In the genomic region with DNA sequence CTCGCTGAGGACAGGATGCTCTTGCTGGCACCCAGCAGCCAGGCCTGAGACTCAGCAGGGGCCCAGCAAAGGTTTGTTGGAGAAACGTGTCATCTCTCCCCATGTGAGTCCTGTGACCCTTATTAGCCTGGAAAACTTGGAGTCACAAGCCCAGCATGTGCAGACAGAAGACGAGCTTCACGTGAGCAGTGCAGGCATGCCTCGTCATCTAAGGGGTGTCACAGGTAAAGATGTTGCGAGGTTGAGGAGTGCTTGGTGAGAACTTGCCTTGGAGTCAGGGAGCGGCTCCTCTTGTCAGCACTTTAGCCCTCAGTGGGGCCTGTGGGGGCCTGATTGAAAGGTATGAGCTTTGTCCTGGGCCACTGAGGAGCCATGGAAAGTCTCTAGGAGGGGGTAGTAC, we compare ENCODE assay signal across 1 cellular context.
TF ChIP-seq lines count a peak whose summit lies in the region.

No MANE protein-coding gene starts in this region.

TF ChIP-seq in HepG2, 621 proteins besides CTCF, POLR2A, EP300 and RAD21:
- TF ChIP-seq POLR2AphosphoS5 (IDR thresholded peaks at IDR 0.05; ENCODE audit: low read depth, low read length) (0 out of 2 replicates have a peak, but pooled peaks have one; percentile 22), AGO2 (optimal IDR thresholded peaks at IDR 0.05; ENCODE audit: low read depth, low read length) (peak; percentile 36), ZNF605 (CRISPR knock-in tag; IDR thresholded peaks at IDR 0.05) (peak; percentile 27; the same call in 1 of the 2 replicates), ZC3H13 (CRISPR knock-in tag; IDR thresholded peaks at IDR 0.05) (0 out of 2 replicates have a peak, but pooled peaks have one; percentile 7), SIN3A (IDR thresholded peaks at IDR 0.05; ENCODE audit: borderline replicate concordance, low read depth, low read length) (0 out of 2 replicates have a peak, but pooled peaks have one; percentile 7)
- TF ChIP-seq, protein P1, sequence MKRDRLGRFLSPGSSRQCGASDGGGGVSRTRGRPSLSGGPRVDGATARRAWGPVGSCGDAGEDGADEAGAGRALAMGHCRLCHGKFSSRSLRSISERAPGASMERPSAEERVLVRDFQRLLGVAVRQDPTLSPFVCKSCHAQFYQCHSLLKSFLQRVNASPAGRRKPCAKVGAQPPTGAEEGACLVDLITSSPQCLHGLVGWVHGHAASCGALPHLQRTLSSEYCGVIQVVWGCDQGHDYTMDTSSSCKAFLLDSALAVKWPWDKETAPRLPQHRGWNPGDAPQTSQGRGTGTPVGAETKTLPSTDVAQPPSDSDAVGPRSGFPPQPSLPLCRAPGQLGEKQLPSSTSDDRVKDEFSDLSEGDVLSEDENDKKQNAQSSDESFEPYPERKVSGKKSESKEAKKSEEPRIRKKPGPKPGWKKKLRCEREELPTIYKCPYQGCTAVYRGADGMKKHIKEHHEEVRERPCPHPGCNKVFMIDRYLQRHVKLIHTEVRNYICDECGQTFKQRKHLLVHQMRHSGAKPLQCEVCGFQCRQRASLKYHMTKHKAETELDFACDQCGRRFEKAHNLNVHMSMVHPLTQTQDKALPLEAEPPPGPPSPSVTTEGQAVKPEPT (CRISPR knock-in tag; IDR thresholded peaks at IDR 0.05; ENCODE audit: low read depth): no peak
